In genomic region chr11:11843642-11844041, GRCh38 we compare ENCODE assay signal across 10 cellular contexts. TPM values are rescaled to one million over a fixed set of nuclear protein-coding genes. Genes with fewer than 3 reads are reported as not detected.
DNase-seq lines count a peak whose midpoint lies in the region; ATAC-seq, FAIRE-seq and TF ChIP-seq lines count a peak whose summit lies in the region.
"Had no signal": no experiment of that assay in that cellular context is flagged by ENCODE, and none has a peak within 500 bp of the region (broad histone marks: within the 10 kb centered on the region; RNA-seq: fewer than 3 reads in every experiment).

No MANE protein-coding gene starts in this region.

- no peak overlapping the region for H3K14ac ChIP-seq in neuronal stem cell (ENCODE audit: low read length)

- H2AK5ac ChIP-seq in neuronal stem cell (ENCODE audit: low read depth, low read length) = no peak overlapping the region

- H2AFZ ChIP-seq in SK-N-SH (ENCODE audit: low read depth) (no peak overlapping the region), smooth muscle cell (ENCODE audit: low read depth) (no peak overlapping the region), neuronal stem cell (ENCODE audit: low read length) (no peak overlapping the region)

- intact Hi-C loops in sciatic nerve (cut with DNase I) = no loop called here

- H2BK15ac ChIP-seq in neuronal stem cell (ENCODE audit: low read length) = no peak overlapping the region

- no peak for DNase-seq in GM12864 (ENCODE audit: low read depth)
- DNase-seq in SK-N-SH = peak; percentile 8
- DNase-seq in foreskin fibroblast = no peak
- DNase-seq in smooth muscle cell (lab: John Stamatoyannopoulos, UW; ENCODE audit: unreplicated experiment) = no peak
- no peak for DNase-seq in neuronal stem cell (ENCODE audit: low spot score)
- DNase-seq in activated CD8-positive, alpha-beta memory T cell treated with anti-CD3 and anti-CD28 coated beads, Interleukin-2, amount 50 U/mL, for 4 hours = no peak
- DNase-seq in sciatic nerve (ENCODE audit: low spot score) = no peak
- no peak for DNase-seq in GM12891 (ENCODE audit: insufficient read length, low spot score)
- DNase-seq: KBM-7, SHP77 treated with DMSO at 0.1 percent for 48 hours had no signal

- no peaks in the 10 kb centered on the region for H3K9me2 ChIP-seq in SK-N-SH

- no peak overlapping the region for H3K18ac ChIP-seq in neuronal stem cell (ENCODE audit: low read length)

- no peak overlapping the region for H2BK12ac ChIP-seq in neuronal stem cell (ENCODE audit: low read length)

- H2BK120ac ChIP-seq in neuronal stem cell (ENCODE audit: low read depth, low read length) = no peak overlapping the region

- H3K4me2 ChIP-seq in SK-N-SH (peak overlapping the region; percentile 80), smooth muscle cell (peak overlapping the region; percentile 88), neuronal stem cell (ENCODE audit: insufficient read depth, low read length, poor library complexity, severe bottlenecking) (no peak overlapping the region)

- H4K20me1 ChIP-seq in SK-N-SH (ENCODE audit: insufficient read depth) (peaks cover 59% of the 10 kb centered on the region), smooth muscle cell (ENCODE audit: low read depth) (peaks cover 59% of the 10 kb centered on the region)

- H3K36me3 ChIP-seq in SK-N-SH (replicated peaks in 1 of 2; ENCODE audit: control insufficient read depth in 1 of 2, insufficient read depth in 2 of 2, low read length in 1 of 2) = no peaks in the 10 kb centered on the region
- no peaks in the 10 kb centered on the region for H3K36me3 ChIP-seq in smooth muscle cell (ENCODE audit: low read depth)
- H3K36me3 ChIP-seq in neuronal stem cell (replicated peaks in 1 of 2; ENCODE audit: control insufficient read depth in 2 of 2, insufficient read depth in 2 of 2, low read length in 2 of 2) = no peaks in the 10 kb centered on the region

- TF ChIP-seq CTCF in GM12864 (IDR thresholded peaks at IDR 0.05; ENCODE audit: low read depth, low read length, missing control alignments) (no peak), SK-N-SH (IDR thresholded peaks at IDR 0.05) (no peak), foreskin fibroblast (IDR thresholded peaks at IDR 0.05; ENCODE audit: low read depth, low read length) (no peak), smooth muscle cell (IDR thresholded peaks at IDR 0.05; ENCODE audit: borderline replicate concordance, insufficient read depth, poor library complexity, severe bottlenecking) (no peak)

- H3F3A ChIP-seq in SK-N-SH (replicated peaks; ENCODE audit: insufficient read depth) (peaks cover 43% of the 10 kb centered on the region), smooth muscle cell (ENCODE audit: low read depth) (peaks cover 7% of the 10 kb centered on the region)

- FAIRE-seq in GM12891 (lab: Jason Lieb, UNC) = no peak

- peak overlapping the region; percentile 71 for H3K4me3 ChIP-seq in GM12864 (ENCODE audit: low read depth, low read length)
- H3K4me3 ChIP-seq in SK-N-SH (ENCODE audit: low read depth in 2 of 2, low read length in 1 of 2) = peak overlapping the region; percentile 90 to 94
- H3K4me3 ChIP-seq in foreskin fibroblast (ENCODE audit: low read depth in 1 of 2, low read length in 2 of 2) = peak overlapping the region; percentile 76 to 90
- peak overlapping the region; percentile 91 for H3K4me3 ChIP-seq in smooth muscle cell
- peak overlapping the region in 1 of 2 donors; percentile 76 for H3K4me3 ChIP-seq in neuronal stem cell (ENCODE audit: low read length in 2 of 2)

- CTCF ChIA-PET in SK-N-SH (lab: Yijun Ruan, JAX) = interaction anchor here (0.6 to 2.1 kb wide), 8 partner anchors 15 to 274 kb away, joined by 3 to 7 read pairs (median 3); no protein-coding TSS in a partner anchor

- H3K27ac ChIP-seq in SK-N-SH (ENCODE audit: low read depth in 2 of 2, low read length in 1 of 2) (peak overlapping the region; percentile 97 to 98), smooth muscle cell (ENCODE audit: low read depth) (peak overlapping the region; percentile 99), neuronal stem cell (replicated peaks; ENCODE audit: low read length) (no peak overlapping the region)

- no peak for TF ChIP-seq POLR2A in GM12891 (IDR thresholded peaks at IDR 0.05; ENCODE audit: low read depth, low read length)

- H3K4me1 ChIP-seq in SK-N-SH (ENCODE audit: control insufficient read depth in 1 of 2, insufficient read depth in 2 of 2, low read depth in 1 of 2, low read length in 1 of 2) (peaks cover 23 to 24% of the 10 kb centered on the region in 2 experiments), smooth muscle cell (ENCODE audit: low read depth) (peaks cover 39% of the 10 kb centered on the region), neuronal stem cell (ENCODE audit: control insufficient read depth in 2 of 2, insufficient read depth in 1 of 2, low read depth in 1 of 2, low read length in 2 of 2) (peaks cover 0 to 10% of the 10 kb centered on the region in 2 donors)

- TF ChIP-seq RAD21 in SK-N-SH (IDR thresholded peaks at IDR 0.05; ENCODE audit: low read length) = no peak

- H3K79me2 ChIP-seq in SK-N-SH (ENCODE audit: insufficient read depth) = peaks cover 68% of the 10 kb centered on the region
- peaks cover 59% of the 10 kb centered on the region for H3K79me2 ChIP-seq in smooth muscle cell (ENCODE audit: low read depth)

- no peak for ATAC-seq in sciatic nerve

- H3K9ac ChIP-seq in SK-N-SH (peak overlapping the region; percentile 98), smooth muscle cell (ENCODE audit: low read depth) (peak overlapping the region; percentile 99), neuronal stem cell (ENCODE audit: low read depth, low read length, poor library complexity) (no peak overlapping the region)

- WGBS in SK-N-SH (ENCODE audit: low lambda C conversion rate) = 6% methylated on average over 2 of the region's 2 CpGs
- WGBS in smooth muscle cell (ENCODE audit: low lambda C conversion rate) = 6% methylated on average over 2 of the region's 2 CpGs
- WGBS in neuronal stem cell (ENCODE audit: extremely low coverage in 2 of 2, insufficient read length in 2 of 2, insufficient replicate concordance in 1 of 2), 2 donors = no CpG with 5 or more reads among the region's 2 CpGs

- POLR2A ChIA-PET in SK-N-SH (lab: Yijun Ruan, JAX) = no interaction called here

- H3K27me3 ChIP-seq in SK-N-SH (ENCODE audit: insufficient read depth) = no peaks in the 10 kb centered on the region
- no peaks in the 10 kb centered on the region for H3K27me3 ChIP-seq in smooth muscle cell (ENCODE audit: low read depth)
- H3K27me3 ChIP-seq in neuronal stem cell (ENCODE audit: control insufficient read depth in 3 of 3, insufficient read depth in 3 of 3, low read depth in 1 of 3, low read length in 3 of 3) = no peaks in the 10 kb centered on the region

- peak in 1 of 2 experiments; percentile 10; a peak in 1 of 4 replicates for TF ChIP-seq EP300 in SK-N-SH (IDR thresholded peaks at IDR 0.05; ENCODE audit: borderline replicate concordance in 1 of 2, low read depth in 1 of 2, low read length in 1 of 2)

- no peak overlapping the region for H4K8ac ChIP-seq in neuronal stem cell (ENCODE audit: low read depth, low read length)

- peaks cover 2% of the 10 kb centered on the region for H3K79me1 ChIP-seq in neuronal stem cell (ENCODE audit: low read depth, low read length)

- H3K4ac ChIP-seq in neuronal stem cell (ENCODE audit: low read length) = no peak overlapping the region

- no peak overlapping the region for H3K23ac ChIP-seq in neuronal stem cell (ENCODE audit: low read depth, low read length, poor library complexity)

- H4K91ac ChIP-seq in neuronal stem cell (ENCODE audit: low read depth, low read length, poor library complexity) = no peak overlapping the region

- H2BK5ac ChIP-seq in neuronal stem cell (ENCODE audit: low read length) = no peak overlapping the region

- H3K9me3 ChIP-seq in SK-N-SH = no peaks in the 10 kb centered on the region
- no peaks in the 10 kb centered on the region for H3K9me3 ChIP-seq in smooth muscle cell (replicated peaks; ENCODE audit: low read depth)
- no peaks in the 10 kb centered on the region for H3K9me3 ChIP-seq in neuronal stem cell (replicated peaks in 1 of 2; ENCODE audit: control insufficient read depth in 2 of 2, insufficient read depth in 1 of 2, low read depth in 1 of 2, low read length in 2 of 2)

TF ChIP-seq in SK-N-SH, 30 proteins besides CTCF, POLR2A, EP300 and RAD21:
- no peak for TF ChIP-seq SMC3 (IDR thresholded peaks at IDR 0.05; ENCODE audit: low read depth, low read length)
- TF ChIP-seq RCOR1 (IDR thresholded peaks at IDR 0.05; ENCODE audit: low read length) = peak; percentile 47; the same call in 1 of the 2 replicates
TF ChIP-seq in SK-N-SH: peak in this region for 1.

TF ChIP-seq in GM12891, 5 proteins besides CTCF, POLR2A, EP300 and RAD21:
- TF ChIP-seq TAF1 (IDR thresholded peaks at IDR 0.05; ENCODE audit: low read depth, low read length) (no peak), POLR2AphosphoS5 (IDR thresholded peaks at IDR 0.05; ENCODE audit: low read depth, low read length) (no peak), SPI1 (IDR thresholded peaks at IDR 0.05; ENCODE audit: low read depth, low read length) (no peak), POU2F2 (IDR thresholded peaks at IDR 0.05; ENCODE audit: low read depth, low read length) (no peak), PAX5 (IDR thresholded peaks at IDR 0.05; ENCODE audit: insufficient read depth, low read length, severe bottlenecking) (no peak)

RNA-seq across cellular contexts. Expression of gene USP47, which starts 1.9 kb away (rescaled TPM):
- polyA plus RNA-seq in SK-N-SH (2012; rRNA removed) (10.3 and 13.3 TPM in 2 replicates), smooth muscle cell (38.0 and 49.7 TPM in 2 replicates)
- 12.9 and 14.2 TPM in 2 replicates for polyA plus RNA-seq in SK-N-SH (2012; cell fraction: cytosol; rRNA removed)
- 14.1 and 28.0 TPM in 2 replicates for polyA plus RNA-seq in SK-N-SH (2012; cell fraction: nucleus; rRNA removed)
- total RNA-seq in smooth muscle cell (75.3 and 93.5 TPM in 2 replicates), sciatic nerve (57.5 TPM)
- polyA plus RNA-seq in neuronal stem cell (2013, experiment 1 of 2) = 26.5 TPM
- polyA plus RNA-seq in neuronal stem cell (2013, experiment 2 of 2) = 27.4 TPM
- polyA plus RNA-seq in GM12891 (2012; ENCODE audit: low read depth, missing spikeins) = 25.3 TPM
